Comparison of ENCODE assay signal across 8 cellular contexts in the genomic region with DNA sequence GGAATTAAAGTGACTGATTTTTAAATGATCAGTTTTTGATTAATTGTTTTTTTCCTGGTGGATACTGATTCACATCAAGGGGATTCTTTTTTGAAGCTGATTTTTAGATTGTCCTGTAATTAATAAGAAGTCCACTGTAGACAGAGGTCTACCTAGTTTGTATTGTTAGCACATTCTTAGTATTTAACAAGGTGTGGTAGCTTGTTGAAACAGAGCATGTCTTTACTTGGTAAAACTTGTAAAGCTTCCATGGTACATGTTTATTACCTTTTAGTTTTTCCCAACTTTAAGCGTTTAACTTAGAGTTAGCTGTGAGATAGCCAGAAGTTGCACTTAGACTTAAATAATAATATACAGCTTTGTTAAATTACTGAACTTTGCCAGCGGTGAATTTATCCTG. TPM values are rescaled to one million over a fixed set of nuclear protein-coding genes. Genes with fewer than 3 reads are reported as not detected.
A peak's percentile ranks its signal among the peaks of the same experiment; 100 is the strongest.
DNase-seq lines count a peak whose midpoint lies in the region; ATAC-seq and TF ChIP-seq lines count a peak whose summit lies in the region.

No MANE protein-coding gene starts in this region.

- POLR2A ChIA-PET in OCI-LY7 (lab: Charles Lee) = interaction anchor here (0.8 to 1.8 kb wide), 6 partner anchors 16 to 682 kb away, joined by 3 to 10 read pairs (median 3); partner anchors contain the start of gene ANKRA2

- no peak for ATAC-seq in DND-41 (ENCODE audit: insufficient read depth, low read depth)
- ATAC-seq in GM18502 (IDR thresholded peaks at IDR 0.05; ENCODE audit: poor library complexity, unreplicated experiment) = no peak

- WGBS in endodermal cell (ENCODE audit: insufficient coverage in 1 of 2, insufficient read length in 1 of 2), 2 experiments = 86% methylated on average over 2 of the region's 2 CpGs; no CpG with 5 or more reads in 1 of the 2 experiments

- H3K27ac Mint-ChIP-seq in endodermal cell (peak overlapping the region; percentile 98), osteocyte (ENCODE audit: unreplicated experiment) (peak overlapping the region; percentile 98)

- CTCF ChIA-PET in OCI-LY7 (lab: Charles Lee; ENCODE audit: unreplicated experiment) = no interaction called here

- BruUV-seq in OCI-LY7 (replicated peaks; lab: Mats Ljungman, UMichigan) = no TSS peak

- no peak overlapping the region for H2AFZ ChIP-seq in DND-41 (ENCODE audit: low read depth, low read length)
- no peak overlapping the region for H2AFZ ChIP-seq in OCI-LY7 (ENCODE audit: low read length)

- peaks cover 62% of the 10 kb centered on the region for H3K36me3 ChIP-seq in DND-41 (ENCODE audit: insufficient read depth, low read length)
- H3K36me3 ChIP-seq in OCI-LY7 (ENCODE audit: insufficient read depth, low read length) = peaks cover 62% of the 10 kb centered on the region
- peaks cover 52% of the 10 kb centered on the region for H3K36me3 ChIP-seq in endodermal cell (ENCODE audit: control insufficient read depth, insufficient read depth, low read length)

- H3K9me3 Mint-ChIP-seq in endodermal cell (no peaks in the 10 kb centered on the region), osteocyte (ENCODE audit: unreplicated experiment) (no peaks in the 10 kb centered on the region)

- H3K27me3 Mint-ChIP-seq in endodermal cell (ENCODE audit: insufficient read depth) = no peaks in the 10 kb centered on the region
- H3K27me3 Mint-ChIP-seq in osteocyte (ENCODE audit: unreplicated experiment) = no peaks in the 10 kb centered on the region

- no peaks in the 10 kb centered on the region for H3K9me3 ChIP-seq in DND-41 (ENCODE audit: insufficient read depth, low read length, severe bottlenecking)
- H3K9me3 ChIP-seq in OCI-LY7 (ENCODE audit: low read length) = no peaks in the 10 kb centered on the region
- H3K9me3 ChIP-seq in endodermal cell (ENCODE audit: control insufficient read depth, low read length) = no peaks in the 10 kb centered on the region

- H3K27ac ChIP-seq in DND-41 (ENCODE audit: low read length) = peak overlapping the region; percentile 97
- no peak overlapping the region for H3K27ac ChIP-seq in OCI-LY7 (ENCODE audit: low read depth, low read length, poor library complexity, severe bottlenecking)
- H3K27ac ChIP-seq in endodermal cell (ENCODE audit: low read depth, low read length) = no peak overlapping the region

- DNase-seq in DND-41 (no peak), OCI-LY7 (ENCODE audit: low spot score) (no peak), endodermal cell (no peak), osteocyte (ENCODE audit: extremely low spot score, unreplicated experiment) (no peak), NCI-H1105 (lab: John Stamatoyannopoulos, UW) (no peak), NCI-H446 (lab: John Stamatoyannopoulos, UW) (no peak)
- no peak for DNase-seq in stimulated activated naive CD4-positive, alpha-beta T cell treated with Interleukin-2 at 50 U/mL for 16 hours (lab: John Stamatoyannopoulos, UW)

- H3K27me3 ChIP-seq in DND-41 (ENCODE audit: insufficient read depth, low read length, poor library complexity) (no peaks in the 10 kb centered on the region), endodermal cell (ENCODE audit: control insufficient read depth, insufficient read depth, low read length, poor library complexity, severe bottlenecking) (no peaks in the 10 kb centered on the region)

- TF ChIP-seq CTCF in DND-41 (IDR thresholded peaks at IDR 0.05; ENCODE audit: borderline replicate concordance, extremely low read depth, low read length, poor library complexity, severe bottlenecking) = no peak
- no peak for TF ChIP-seq CTCF in OCI-LY7 (conservative IDR thresholded peaks at IDR 0.05; ENCODE audit: low read length)
- TF ChIP-seq CTCF in endodermal cell (conservative IDR thresholded peaks at IDR 0.05) = no peak
- TF ChIP-seq CTCF in osteocyte (IDR thresholded peaks at IDR 0.05) = no peak

- H3K9ac ChIP-seq in DND-41 (ENCODE audit: low read depth, low read length) = peak overlapping the region; percentile 93
- peak overlapping the region; percentile 94 for H3K9ac ChIP-seq in endodermal cell (ENCODE audit: extremely low read depth, low read length, poor library complexity, severe bottlenecking)

- peaks cover 41% of the 10 kb centered on the region for H3K4me1 ChIP-seq in DND-41 (ENCODE audit: insufficient read depth, low read length)
- H3K4me1 ChIP-seq in OCI-LY7 (ENCODE audit: insufficient read depth, low read length, poor library complexity, severe bottlenecking) = peaks cover 37% of the 10 kb centered on the region
- H3K4me1 ChIP-seq in endodermal cell (ENCODE audit: control insufficient read depth, insufficient read depth, low read length) = peaks cover 6% of the 10 kb centered on the region

- intact Hi-C loops in OCI-LY7 (cut with micrococcal nuclease; ENCODE audit: unreplicated experiment) = loop anchor here (5.0 kb wide), 2 partner anchors 542 to 682 kb away; partner anchors contain the start of genes FCHO2 and TNPO1

- H3K4me1 Mint-ChIP-seq in endodermal cell (peaks cover 38% of the 10 kb centered on the region), osteocyte (ENCODE audit: unreplicated experiment) (peaks cover 39% of the 10 kb centered on the region)

- H3K79me2 ChIP-seq in DND-41 (ENCODE audit: insufficient read depth, low read length) = peaks cover 59% of the 10 kb centered on the region
- peaks cover 66% of the 10 kb centered on the region for H3K79me2 ChIP-seq in OCI-LY7 (ENCODE audit: insufficient read depth, low read depth, low read length)

- no peaks in the 10 kb centered on the region for H3K9me2 ChIP-seq in OCI-LY7 (ENCODE audit: insufficient read depth, low read length)

- H3K4me3 ChIP-seq in DND-41 (ENCODE audit: low read depth in 1 of 2, low read length in 2 of 2) (peak overlapping the region; percentile 72 to 75), OCI-LY7 (ENCODE audit: low read depth, low read length, poor library complexity, severe bottlenecking) (peak overlapping the region; percentile 98), endodermal cell (ENCODE audit: low read length) (peak overlapping the region; percentile 99)

- H4K20me1 ChIP-seq in DND-41 (ENCODE audit: insufficient read depth, low read length) (peaks cover 50% of the 10 kb centered on the region), OCI-LY7 (ENCODE audit: insufficient read depth, low read length) (peaks cover 33% of the 10 kb centered on the region)

- H3K36me3 Mint-ChIP-seq in endodermal cell (ENCODE audit: low read depth) (peaks cover 44% of the 10 kb centered on the region), osteocyte (ENCODE audit: unreplicated experiment) (peaks cover 35% of the 10 kb centered on the region)

- peak overlapping the region; percentile 96 for H3K4me3 Mint-ChIP-seq in endodermal cell
- peak overlapping the region; percentile 96 for H3K4me3 Mint-ChIP-seq in osteocyte (ENCODE audit: unreplicated experiment)

- H3K4me2 ChIP-seq in DND-41 (ENCODE audit: insufficient read depth, low read length) = peak overlapping the region; percentile 72
- peak overlapping the region; percentile 93 for H3K4me2 ChIP-seq in OCI-LY7 (ENCODE audit: low read length)

RNA-seq across cellular contexts. Expression of gene BTF3, which starts 1.5 kb away (rescaled TPM):
- 350 and 372 TPM in 2 replicates for total RNA-seq in OCI-LY7 (2014; rRNA removed; shearing (Covaris generic))
- 736 and 805 TPM in 2 replicates for total RNA-seq in OCI-LY7 (2022)
- total RNA-seq in endodermal cell = 100 to 1,000 TPM; 671 to 739 TPM
- 732 TPM for polyA plus RNA-seq in endodermal cell (2013, experiment 1 of 2)
- 692 TPM for polyA plus RNA-seq in endodermal cell (2013, experiment 2 of 2)
- 548 and 565 TPM in 2 replicates for total RNA-seq in osteocyte

RNA-seq across cellular contexts. Expression of gene FOXD1, which starts 51.2 kb away (rescaled TPM):
- 0.75 and 1.5 TPM in 2 replicates for total RNA-seq in OCI-LY7 (2014; rRNA removed; shearing (Covaris generic))
- 4.7 and 5.6 TPM in 2 replicates for total RNA-seq in OCI-LY7 (2022)
- total RNA-seq in endodermal cell = under 1 TPM; 0.29 to 0.59 TPM
- polyA plus RNA-seq in endodermal cell (2013, experiment 1 of 2) = 0.64 TPM
- 0.79 TPM for polyA plus RNA-seq in endodermal cell (2013, experiment 2 of 2)
- total RNA-seq in osteocyte = 64.1 and 73.4 TPM in 2 replicates
